15 cellular contexts compared by ENCODE assay signal in the genomic region with DNA sequence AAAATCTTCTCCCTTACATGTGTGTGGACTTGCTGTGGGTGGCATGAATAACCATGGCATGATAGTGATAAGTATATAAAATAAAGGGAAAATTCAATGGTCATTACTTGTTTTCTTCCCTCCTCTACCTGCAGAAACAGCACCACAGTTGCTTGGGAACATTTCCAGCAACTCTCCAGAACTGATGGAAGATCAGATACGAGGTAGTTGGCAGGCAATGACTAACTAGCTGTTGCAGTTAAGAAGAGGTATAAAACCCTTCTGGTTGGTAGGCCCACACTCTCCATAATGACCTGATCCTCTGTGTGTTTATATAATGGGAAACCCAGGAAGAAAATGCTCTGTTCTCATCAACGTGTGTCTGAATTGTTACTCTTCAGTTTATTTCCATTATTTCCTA.
A peak's percentile ranks its signal among the peaks of the same experiment; 100 is the strongest.
DNase-seq lines count a peak whose midpoint lies in the region; ATAC-seq and TF ChIP-seq lines count a peak whose summit lies in the region.
"Had no signal": no experiment of that assay in that cellular context is flagged by ENCODE, and none has a peak within 500 bp of the region (broad histone marks: within the 10 kb centered on the region; RNA-seq: fewer than 3 reads in every experiment).

No MANE protein-coding gene starts in this region.

- H3K9ac ChIP-seq in PC-3 (ENCODE audit: low read length): no peak overlapping the region

- H3F3A ChIP-seq in PC-3 (ENCODE audit: low read length, unreplicated experiment): no peaks in the 10 kb centered on the region

- H3K27me3 ChIP-seq in breast epithelium (no peaks in the 10 kb centered on the region), PC-3 (ENCODE audit: low read length) (no peaks in the 10 kb centered on the region), prostate gland (replicated peaks; ENCODE audit: insufficient read depth) (no peaks in the 10 kb centered on the region), left lung (no peaks in the 10 kb centered on the region)

- POLR2A ChIA-PET in MCF 10A (lab: Yijun Ruan, JAX): interaction anchor here (0.5 to 3.6 kb wide), 5 partner anchors 12 to 437 kb away, joined by 3 to 37 read pairs (median 5); partner anchors contain the start of genes AUH and NFIL3
- POLR2A ChIA-PET in PC-3 (lab: Charles Lee; ENCODE audit: unreplicated experiment): no interaction called here

- no peak overlapping the region for H3K4me2 ChIP-seq in PC-3 (ENCODE audit: low read length)
- H3K4me2 ChIP-seq: A549 had no signal

- peaks cover 54% of the 10 kb centered on the region for H3K4me1 Mint-ChIP-seq in MCF 10A (ENCODE audit: insufficient read depth, unreplicated experiment)
- H3K4me1 Mint-ChIP-seq: CD14-positive monocyte had no signal

- no peaks in the 10 kb centered on the region for H3K79me2 ChIP-seq in PC-3 (ENCODE audit: low read length)

- H3K4me3 ChIP-seq in breast epithelium (no peak overlapping the region), PC-3 (ENCODE audit: low read length) (no peak overlapping the region), prostate gland (no peak overlapping the region), left lung (no peak overlapping the region)
- H3K4me3 ChIP-seq: A549 had no signal

- CTCF ChIA-PET in MCF 10A (lab: Yijun Ruan, JAX): interaction anchor here (1.1 kb wide), 1 partner anchor 439 kb away, joined by 4 read pairs; no protein-coding TSS in a partner anchor
- CTCF ChIA-PET in PC-3 (lab: Charles Lee): no interaction called here

- TF ChIP-seq POLR2A in breast epithelium (IDR thresholded peaks at IDR 0.05): no peak
- no peak for TF ChIP-seq POLR2A in prostate gland (IDR thresholded peaks at IDR 0.05)

- H4K20me1 ChIP-seq in PC-3 (ENCODE audit: low read length): no peaks in the 10 kb centered on the region

- no peaks in the 10 kb centered on the region for H3K27me3 Mint-ChIP-seq in MCF 10A (ENCODE audit: insufficient read depth, unreplicated experiment)

- no peaks in the 10 kb centered on the region for H3K36me3 Mint-ChIP-seq in MCF 10A (ENCODE audit: insufficient read depth, unreplicated experiment)
- H3K36me3 Mint-ChIP-seq: CD14-positive monocyte; CD8-positive, alpha-beta T cell had no signal

- H3K9me3 Mint-ChIP-seq in MCF 10A (ENCODE audit: unreplicated experiment): no peaks in the 10 kb centered on the region

- H3K4me1 ChIP-seq in breast epithelium: no peaks in the 10 kb centered on the region
- peaks cover 20% of the 10 kb centered on the region for H3K4me1 ChIP-seq in PC-3 (ENCODE audit: insufficient read depth, low read length)
- no peaks in the 10 kb centered on the region for H3K4me1 ChIP-seq in prostate gland (replicated peaks)
- H3K4me1 ChIP-seq in left lung: no peaks in the 10 kb centered on the region

- H3K27ac ChIP-seq in breast epithelium (no peak overlapping the region), PC-3 (ENCODE audit: low read length) (no peak overlapping the region), prostate gland (no peak overlapping the region), left lung (no peak overlapping the region)
- H3K27ac ChIP-seq: A549 had no signal

- no peak overlapping the region for H3K4me3 Mint-ChIP-seq in MCF 10A (ENCODE audit: unreplicated experiment)
- H3K4me3 Mint-ChIP-seq: CD14-positive monocyte; CD8-positive, alpha-beta T cell; HFFc6 had no signal

- intact Hi-C loops in MCF 10A (cut with micrococcal nuclease) (no loop called here), breast epithelium (cut with DNase I; ENCODE audit: low total_unique reads) (no loop called here), PC-3 (cut with micrococcal nuclease) (no loop called here), prostate gland (cut with DNase I) (no loop called here), left lung (cut with DNase I) (no loop called here)

- H2AFZ ChIP-seq in PC-3 (ENCODE audit: low read length): no peak overlapping the region

- no peak for ATAC-seq in PC-3
- no peak for ATAC-seq in left lung
- ATAC-seq: A549; CD8-positive, alpha-beta T cell had no signal

- DNase-seq in MCF 10A (ENCODE audit: unreplicated experiment) (no peak), breast epithelium (ENCODE audit: low spot score in 2 of 2) (no peak), PC-3 (peak; percentile 14), prostate gland (ENCODE audit: low spot score) (peak; percentile 66), GM20000 (ENCODE audit: low spot score) (no peak), NCI-H1694 (lab: John Stamatoyannopoulos, UW) (no peak), left lung (no peak)
- DNase-seq: CD8-positive, alpha-beta T cell; COR-L47; DMS53; GF-D8; HCEC 1CT; HFFc6 had no signal

- BruUV-seq in MCF 10A (replicated peaks; lab: Mats Ljungman, UMichigan) (no TSS peak), PC-3 (replicated peaks; lab: Mats Ljungman, UMichigan) (no TSS peak)

- no peak for TF ChIP-seq CTCF in MCF 10A (IDR thresholded peaks at IDR 0.05; ENCODE audit: unreplicated experiment)
- no peak for TF ChIP-seq CTCF in breast epithelium (IDR thresholded peaks at IDR 0.05)
- TF ChIP-seq CTCF in PC-3 (conservative IDR thresholded peaks at IDR 0.05; ENCODE audit: low read depth, low read length): no peak
- no peak for TF ChIP-seq CTCF in prostate gland (IDR thresholded peaks at IDR 0.05)
- no peak for TF ChIP-seq CTCF in GM20000 (IDR thresholded peaks at IDR 0.05; ENCODE audit: extremely low read depth, missing control alignments)
- TF ChIP-seq CTCF in left lung (IDR thresholded peaks at IDR 0.05): no peak

- H3K27ac Mint-ChIP-seq in MCF 10A (ENCODE audit: low read depth, unreplicated experiment): peak overlapping the region; percentile 67
- H3K27ac Mint-ChIP-seq: CD14-positive monocyte; CD8-positive, alpha-beta T cell; HFFc6 had no signal

- H3K9me2 ChIP-seq in PC-3 (replicated peaks; ENCODE audit: low read length): no peaks in the 10 kb centered on the region

- no peaks in the 10 kb centered on the region for H3K9me3 ChIP-seq in breast epithelium
- no peaks in the 10 kb centered on the region for H3K9me3 ChIP-seq in PC-3 (ENCODE audit: low read length)
- H3K9me3 ChIP-seq in prostate gland: no peaks in the 10 kb centered on the region
- H3K9me3 ChIP-seq in left lung: peaks cover 0 to 9% of the 10 kb centered on the region in 2 donors
- H3K9me3 ChIP-seq: A549 had no signal

- no peaks in the 10 kb centered on the region for H3K36me3 ChIP-seq in breast epithelium
- H3K36me3 ChIP-seq in PC-3 (ENCODE audit: low read depth, low read length): no peaks in the 10 kb centered on the region
- H3K36me3 ChIP-seq in prostate gland: no peaks in the 10 kb centered on the region
- no peaks in the 10 kb centered on the region for H3K36me3 ChIP-seq in left lung

- WGBS in prostate gland: 12% methylated on average over 2 of the region's 2 CpGs

Comparison
In these comparisons a context has a peak if more than half of its experiments do, and no peak if none do; other contexts are left out.
1. DNase-seq: peak in PC-3 (single experiment) and prostate gland (single experiment); none in MCF 10A (single experiment), breast epithelium (0 of 2), GM20000 (single experiment), NCI-H1694 (single experiment) and left lung (0 of 2).